22 cellular contexts compared by ENCODE assay signal in genomic region chr2:42012651-42013050, GRCh38. TPM values are rescaled to one million over a fixed set of nuclear protein-coding genes. Genes with fewer than 3 reads are reported as not detected.
DNase-seq lines count a peak whose midpoint lies in the region; ATAC-seq, FAIRE-seq and TF ChIP-seq lines count a peak whose summit lies in the region.
"Had no signal": no experiment of that assay in that cellular context is flagged by ENCODE, and none has a peak within 500 bp of the region (broad histone marks: within the 10 kb centered on the region; RNA-seq: fewer than 3 reads in every experiment).

No MANE protein-coding gene starts in this region.

- H3K14ac ChIP-seq in H1 (ENCODE audit: insufficient read length): no peak overlapping the region

- ATAC-seq in stimulated activated naive CD8-positive, alpha-beta T cell treated with anti-CD3 and anti-CD28 coated beads, Interleukin-15, Interleukin-2, amounts not matched to agents 100 U/mL and 50 U/mL, for 24 hours: no peak
- ATAC-seq in left lung: no peak
- ATAC-seq: Panc1 had no signal

- no peak overlapping the region for H3K9ac ChIP-seq in H1 (replicated peaks in 1 of 4; ENCODE audit: extremely low read depth in 1 of 4, low read depth in 3 of 4, low read length in 3 of 4)

- H3K4me2 ChIP-seq in OCI-LY7 (ENCODE audit: low read length): no peak overlapping the region
- H3K4me2 ChIP-seq in H1 (ENCODE audit: insufficient read depth in 1 of 2, low read depth in 2 of 2, low read length in 2 of 2): no peak overlapping the region

- 0 out of 4 replicates have a peak, but pooled peaks of 1 of the 2 experiments have one; percentile 9 for TF ChIP-seq RAD21 in H1 (IDR thresholded peaks at IDR 0.05 in 1 of 2, conservative IDR thresholded peaks at IDR 0.05 in 1 of 2; ENCODE audit: low read depth in 2 of 2, low read length in 2 of 2)

- no peaks in the 10 kb centered on the region for H3K23me2 ChIP-seq in H1 (ENCODE audit: low read depth, low read length)

- no peak overlapping the region for H4K8ac ChIP-seq in H1 (ENCODE audit: extremely low read depth, insufficient read depth, low read length)

- H3K27me3 ChIP-seq in BE2C: no peaks in the 10 kb centered on the region
- no peaks in the 10 kb centered on the region for H3K27me3 ChIP-seq in H1 (replicated peaks in 1 of 4; ENCODE audit: control insufficient read depth in 3 of 4, extremely low read depth in 1 of 4, insufficient read depth in 3 of 4, low read length in 3 of 4)
- no peaks in the 10 kb centered on the region for H3K27me3 ChIP-seq in prostate gland (replicated peaks; ENCODE audit: insufficient read depth)
- no peaks in the 10 kb centered on the region for H3K27me3 ChIP-seq in left lung

- no peak overlapping the region for H3K4me3 Mint-ChIP-seq in osteocyte (ENCODE audit: unreplicated experiment)
- H3K4me3 Mint-ChIP-seq: IgD-negative memory B cell had no signal

- no peaks in the 10 kb centered on the region for H3K4me1 ChIP-seq in BE2C
- no peaks in the 10 kb centered on the region for H3K4me1 ChIP-seq in OCI-LY7 (ENCODE audit: insufficient read depth, low read length, poor library complexity, severe bottlenecking)
- H3K4me1 ChIP-seq in H1 (replicated peaks in 1 of 4; ENCODE audit: control insufficient read depth in 3 of 4, insufficient read depth in 4 of 4, low read length in 3 of 4): no peaks in the 10 kb centered on the region
- H3K4me1 ChIP-seq in prostate gland (replicated peaks): peaks cover 13% of the 10 kb centered on the region
- H3K4me1 ChIP-seq in left lung: no peaks in the 10 kb centered on the region

- H3K36me3 ChIP-seq in BE2C (no peaks in the 10 kb centered on the region), OCI-LY7 (ENCODE audit: insufficient read depth, low read length) (no peaks in the 10 kb centered on the region), H1 (ENCODE audit: control insufficient read depth in 2 of 4, insufficient read depth in 4 of 4, low read length in 3 of 4) (no peaks in the 10 kb centered on the region), prostate gland (no peaks in the 10 kb centered on the region), left lung (no peaks in the 10 kb centered on the region)

- no peak overlapping the region for H4K91ac ChIP-seq in H1 (replicated peaks; ENCODE audit: insufficient read length, low read length)

- peaks cover 30% of the 10 kb centered on the region for H3K4me1 Mint-ChIP-seq in osteocyte (ENCODE audit: unreplicated experiment)

- H2AK5ac ChIP-seq in H1 (ENCODE audit: low read depth, low read length): no peak overlapping the region

- no peaks in the 10 kb centered on the region for H3K9me2 ChIP-seq in OCI-LY7 (ENCODE audit: insufficient read depth, low read length)

- TF ChIP-seq POLR2A in H1 (IDR thresholded peaks at IDR 0.05; ENCODE audit: control extremely low read depth in 1 of 2, low read depth in 2 of 2, low read length in 2 of 2) (no peak), prostate gland (IDR thresholded peaks at IDR 0.05) (no peak)

- no peak overlapping the region for H3K27ac Mint-ChIP-seq in osteocyte (ENCODE audit: unreplicated experiment)
- H3K27ac Mint-ChIP-seq: IgD-negative memory B cell had no signal

- no peak overlapping the region for H3K56ac ChIP-seq in H1 (replicated peaks; ENCODE audit: insufficient read length, low read depth, low read length)

- POLR2A ChIA-PET in OCI-LY7 (lab: Charles Lee) (no interaction called here), H1 (lab: Charles Lee; ENCODE audit: partially characterized antibody) (interaction anchor here (0.7 to 1.2 kb wide), 2 partner anchors 12 to 35 kb away, joined by 3 to 4 read pairs; partner anchors contain the start of gene PKDCC)

- CTCF ChIA-PET in OCI-LY7 (lab: Charles Lee; ENCODE audit: unreplicated experiment): no interaction called here
- CTCF ChIA-PET in H1 (lab: Charles Lee; ENCODE audit: partially characterized antibody): interaction anchor here (0.8 to 1.9 kb wide), 14 partner anchors 9 to 142 kb away, joined by 3 to 6 read pairs (median 3); partner anchors contain the start of gene PKDCC

- no peak overlapping the region for H4K5ac ChIP-seq in H1 (ENCODE audit: insufficient read length, low read depth, low read length)

- intact Hi-C loops in OCI-LY7 (cut with micrococcal nuclease; ENCODE audit: unreplicated experiment) (no loop called here), prostate gland (cut with DNase I) (no loop called here), left lung (cut with DNase I) (no loop called here)

- BruUV-seq in OCI-LY7 (replicated peaks; lab: Mats Ljungman, UMichigan): no TSS peak

- H3K4me3 ChIP-seq in BE2C (ENCODE audit: low read depth, low read length) (no peak overlapping the region), OCI-LY7 (ENCODE audit: low read depth, low read length, poor library complexity, severe bottlenecking) (no peak overlapping the region), H1 (ENCODE audit: extremely low read depth in 1 of 4, insufficient read depth in 2 of 4, low read depth in 3 of 4, low read length in 4 of 4) (no peak overlapping the region), prostate gland (no peak overlapping the region), left lung (no peak overlapping the region)

- H3K23ac ChIP-seq in H1 (ENCODE audit: insufficient read length): no peak overlapping the region

- no peak for FAIRE-seq in H1 (lab: Jason Lieb, UNC)
- FAIRE-seq: D721Med had no signal

- no peak for DNase-seq in BE2C
- no peak for DNase-seq in OCI-LY7 (ENCODE audit: low spot score)
- DNase-seq in H1 (ENCODE audit: low read depth in 1 of 2, low spot score in 2 of 2): no peak
- DNase-seq in osteocyte (ENCODE audit: extremely low spot score, unreplicated experiment): no peak
- DNase-seq in prostate gland (ENCODE audit: low spot score): no peak
- no peak for DNase-seq in stimulated activated naive CD8-positive, alpha-beta T cell treated with anti-CD3 and anti-CD28 coated beads, Interleukin-15, Interleukin-2, amounts not matched to agents 100 U/mL and 50 U/mL, for 24 hours
- DNase-seq in left lung: no peak
- DNase-seq: ACHN, AML-193, DMS53, GDM1, GOT3, NCI-H1105 treated with DMSO at 0.1 percent for 48 hours, NCI-H2029 treated with DMSO at 0.1 percent for 48 hours, NCI-H226, NCI-H510A treated with DMSO at 0.1 percent for 48 hours, NCI-H748 treated with DMSO at 0.1 percent for 48 hours, SIG-M5 had no signal

- H3K27ac ChIP-seq in OCI-LY7 (ENCODE audit: low read depth, low read length, poor library complexity, severe bottlenecking) (no peak overlapping the region), H1 (ENCODE audit: low read depth, low read length) (no peak overlapping the region), prostate gland (no peak overlapping the region), left lung (no peak overlapping the region)
- H3K27ac ChIP-seq: C4-2B had no signal

- H2BK120ac ChIP-seq in H1 (replicated peaks; ENCODE audit: low read depth, low read length): no peak overlapping the region

- H2AFZ ChIP-seq in OCI-LY7 (ENCODE audit: low read length) (no peak overlapping the region), H1 (ENCODE audit: low read length) (no peak overlapping the region)

- H3K18ac ChIP-seq in H1 (ENCODE audit: extremely low read depth, low read length): no peak overlapping the region

- no peaks in the 10 kb centered on the region for H3K36me3 Mint-ChIP-seq in osteocyte (ENCODE audit: unreplicated experiment)

- no peaks in the 10 kb centered on the region for H4K20me1 ChIP-seq in OCI-LY7 (ENCODE audit: insufficient read depth, low read length)
- H4K20me1 ChIP-seq in H1 (replicated peaks in 1 of 2; ENCODE audit: control insufficient read depth in 1 of 2, insufficient read depth in 2 of 2, low read length in 2 of 2): no peaks in the 10 kb centered on the region

- no peak overlapping the region for H2BK20ac ChIP-seq in H1 (ENCODE audit: low read length)

- no peak overlapping the region for H2BK15ac ChIP-seq in H1 (ENCODE audit: low read length)

- no peaks in the 10 kb centered on the region for H3K27me3 Mint-ChIP-seq in osteocyte (ENCODE audit: unreplicated experiment)

- TF ChIP-seq CTCF in BE2C (IDR thresholded peaks at IDR 0.05; ENCODE audit: low read depth, low read length) (peak; percentile 39), OCI-LY7 (conservative IDR thresholded peaks at IDR 0.05; ENCODE audit: low read length) (0 out of 2 replicates have a peak, but pooled peaks have one; percentile 10), H1 (IDR thresholded peaks at IDR 0.05; ENCODE audit: control extremely low read depth in 1 of 3, insufficient read depth in 1 of 3, low read depth in 1 of 3, low read length in 3 of 3) (peak in 1 of 3 experiments; percentile 16; a peak in 1 of 4 replicates), osteocyte (IDR thresholded peaks at IDR 0.05) (peak; percentile 15), prostate gland (IDR thresholded peaks at IDR 0.05) (no peak), left lung (IDR thresholded peaks at IDR 0.05) (no peak)

- H2BK5ac ChIP-seq in H1 (ENCODE audit: low read depth, low read length): no peak overlapping the region

- H3K4ac ChIP-seq in H1 (replicated peaks; ENCODE audit: insufficient read length, low read depth, low read length): no peak overlapping the region

- no peaks in the 10 kb centered on the region for H3K79me1 ChIP-seq in H1 (ENCODE audit: low read depth, low read length)

- no peak overlapping the region for H2BK12ac ChIP-seq in H1 (ENCODE audit: low read depth, low read length)

- H3K79me2 ChIP-seq in OCI-LY7 (ENCODE audit: insufficient read depth, low read depth, low read length) (no peaks in the 10 kb centered on the region), H1 (ENCODE audit: control insufficient read depth in 1 of 2, insufficient read depth in 2 of 2, low read length in 2 of 2) (no peaks in the 10 kb centered on the region)

- H3K9me3 Mint-ChIP-seq in osteocyte (ENCODE audit: unreplicated experiment): no peaks in the 10 kb centered on the region

- no peak for TF ChIP-seq EP300 in H1 (IDR thresholded peaks at IDR 0.05; ENCODE audit: borderline replicate concordance in 1 of 2, low read depth in 2 of 2, low read length in 2 of 2)

- H3K9me3 ChIP-seq in BE2C (no peaks in the 10 kb centered on the region), OCI-LY7 (ENCODE audit: low read length) (no peaks in the 10 kb centered on the region), H1 (ENCODE audit: insufficient read depth in 2 of 2, low read depth in 1 of 2, low read length in 1 of 2) (peaks cover 0 to 5% of the 10 kb centered on the region in 2 experiments; a peak in 1 of 4 replicates), prostate gland (no peaks in the 10 kb centered on the region), left lung (no peaks in the 10 kb centered on the region)

RNA-seq across cellular contexts. Expression of gene PKDCC, which starts 35.2 kb away (rescaled TPM):
- polyA plus RNA-seq in BE2C (2012; ENCODE audit: insufficient read depth, insufficient read length, low read depth): 91.9 TPM
- not detected in 2 replicates for total RNA-seq in OCI-LY7 (2014; rRNA removed; shearing (Covaris generic))
- not detected in 2 replicates for total RNA-seq in OCI-LY7 (2022)
- total RNA-seq in H1 (2021; fragmentation: NEBNext Ultra II Directional; extraction: Animal tissue kit (Norgen Biotek cat#: 25700)): 48.0 and 49.9 TPM in 2 replicates
- 80.1 and 115 TPM in 2 replicates for polyA plus RNA-seq in H1 (2011; rRNA removed)
- polyA plus RNA-seq in H1 (2011; cell fraction: cytosol; rRNA removed): 148 TPM
- 347 TPM for polyA plus RNA-seq in H1 (2011; cell fraction: nucleus; rRNA removed)
- polyA plus RNA-seq in H1 (2012, experiment 1 of 2): 37.2 to 63.9 TPM (median 58.3 TPM) in 4 replicates
- polyA plus RNA-seq in H1 (2012, experiment 2 of 2): 59.7 TPM
- 8.0 TPM for polyA plus RNA-seq in H1 (2013, experiment 1 of 2)
- polyA plus RNA-seq in H1 (2013, experiment 2 of 2): 7.8 TPM
- polyA minus RNA-seq in H1 (2011; rRNA and poly(A)+ RNA removed): 84.3 and 179 TPM in 2 replicates
- 55.0 TPM for polyA minus RNA-seq in H1 (2011; cell fraction: cytosol; rRNA and poly(A)+ RNA removed)
- polyA minus RNA-seq in H1 (2011; cell fraction: nucleus; rRNA and poly(A)+ RNA removed): 79.6 TPM
- total RNA-seq in osteocyte: 37.1 and 42.2 TPM in 2 replicates
- total RNA-seq in prostate gland: 10 to 100 TPM; 11.1 to 61.4 TPM
- total RNA-seq in left lung: 10 to 100 TPM; 63.1 to 68.2 TPM
- polyA plus RNA-seq: IgD-negative memory B cell had no signal

Comparison
In these comparisons a context has a peak if more than half of its experiments do, and no peak if none do; other contexts are left out.
1. CTCF ChIP-seq: peak in BE2C (single experiment), OCI-LY7 (single experiment) and osteocyte (single experiment); none in prostate gland (0 of 4) and left lung (0 of 2).
2. RNA of gene PKDCC, which starts 35.2 kb away (total RNA-seq): 63.1 to 68.2 TPM in left lung, 11.1 to 61.4 TPM in prostate gland, 48.0 to 49.9 TPM in H1 and 37.1 to 42.2 TPM in osteocyte; not detected in OCI-LY7; every median in the first group is over 10 times any median in the second.